Comparison of ENCODE assay signal across 8 cellular contexts in genomic region chr19:3987619-3988371, GRCh38. TPM values are rescaled to one million over a fixed set of nuclear protein-coding genes. Genes with fewer than 3 reads are reported as not detected.
DNase-seq lines count a peak whose midpoint lies in the region; ATAC-seq and TF ChIP-seq lines count a peak whose summit lies in the region.

No MANE protein-coding gene starts in this region.

- no peak overlapping the region for H3K27ac ChIP-seq in mucosa of rectum (ENCODE audit: low read depth in 2 of 2, low read length in 2 of 2)

- TF ChIP-seq CTCF in GM12872 (IDR thresholded peaks at IDR 0.05; ENCODE audit: insufficient read depth, low read depth, low read length) (peak; percentile 92), epithelial cell of proximal tubule (conservative IDR thresholded peaks at IDR 0.05; ENCODE audit: low read depth, low read length) (peak; percentile 82)

- H3K9ac ChIP-seq in mucosa of rectum (ENCODE audit: low read depth in 1 of 2, low read length in 2 of 2) = peak overlapping the region; percentile 32 to 37

- H3K9me3 ChIP-seq in mucosa of rectum (ENCODE audit: control insufficient read depth in 2 of 2, low read length in 2 of 2) = no peaks in the 10 kb centered on the region

- ATAC-seq in HG03039 (IDR thresholded peaks at IDR 0.05; ENCODE audit: unreplicated experiment) = no peak

- H3K4me3 ChIP-seq in epithelial cell of proximal tubule (ENCODE audit: low read depth, low read length) (peak overlapping the region; percentile 96), mucosa of rectum (ENCODE audit: low read length in 2 of 2) (peak overlapping the region; percentile 55 to 59)

- DNase-seq in KG1 (lab: John Stamatoyannopoulos, UW) = peak; percentile 78
- DNase-seq in OCI-M1 (lab: John Stamatoyannopoulos, UW) = peak; percentile 86
- DNase-seq in activated T-cell treated with anti-CD3 and anti-CD28 coated beads for 4 hours = peak; percentile 81
- DNase-seq in epithelial cell of proximal tubule (ENCODE audit: low read depth) = no peak
- DNase-seq in stimulated activated CD8-positive, alpha-beta memory T cell treated with anti-CD3 and anti-CD28 coated beads, Interleukin-4, amount 100 ng/mL, for 4 hours (ENCODE audit: low read depth in 2 of 2, low spot score in 1 of 2) = peak; percentile 75 to 78

- peaks cover 36% of the 10 kb centered on the region in 2 donors for H3K4me1 ChIP-seq in mucosa of rectum (ENCODE audit: control insufficient read depth in 2 of 2, insufficient read depth in 2 of 2, low read length in 2 of 2)

- peaks cover 15% of the 10 kb centered on the region in 2 donors for H3K36me3 ChIP-seq in mucosa of rectum (ENCODE audit: control insufficient read depth in 2 of 2, insufficient read depth in 2 of 2, low read length in 2 of 2)

- H3K27me3 ChIP-seq in mucosa of rectum (ENCODE audit: control insufficient read depth in 2 of 2, insufficient read depth in 2 of 2, low read length in 2 of 2) = no peaks in the 10 kb centered on the region

RNA-seq across cellular contexts. Expression of gene EEF2, which starts 2.5 kb away (rescaled TPM):
- total RNA-seq in epithelial cell of proximal tubule = 1,327 and 1,998 TPM in 2 replicates

RNA-seq across cellular contexts. Expression of gene DAPK3, which starts 16.9 kb away (rescaled TPM):
- total RNA-seq in epithelial cell of proximal tubule = 112 and 124 TPM in 2 replicates

RNA-seq across cellular contexts. Expression of gene PIAS4, which starts 19.7 kb away (rescaled TPM):
- 26.7 and 31.5 TPM in 2 replicates for total RNA-seq in epithelial cell of proximal tubule

RNA-seq across cellular contexts. Expression of gene NMRK2, which starts 54.9 kb away (rescaled TPM):
- total RNA-seq in epithelial cell of proximal tubule = not detected in 2 replicates
